In the genomic region with DNA sequence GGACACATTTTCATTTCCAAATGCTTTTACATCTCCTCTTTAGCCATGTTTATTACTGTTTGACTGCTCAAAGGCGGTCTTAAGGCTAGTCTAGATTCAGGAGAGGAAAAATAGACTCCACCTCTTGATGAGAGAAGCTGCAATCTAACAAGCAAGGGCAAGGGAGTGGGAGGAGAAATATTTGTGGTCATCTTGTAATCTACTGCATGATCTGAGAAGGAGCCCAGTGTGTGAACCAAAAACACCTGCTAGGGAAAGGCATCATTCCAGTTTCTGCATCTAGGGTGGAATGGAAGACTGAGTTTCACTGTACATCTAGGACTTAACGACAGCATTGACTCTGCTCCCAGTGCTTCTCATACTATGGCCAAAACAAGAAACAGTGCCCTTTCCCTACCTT, we compare ENCODE assay signal across 26 cellular contexts.
"Had no signal": no experiment of that assay in that cellular context is flagged by ENCODE, and none has a peak within 500 bp of the region (broad histone marks: within the 10 kb centered on the region; RNA-seq: fewer than 3 reads in every experiment).

No MANE protein-coding gene starts in this region.

- FAIRE-seq: endothelial cell of umbilical vein, kidney had no signal

- DNase-seq: activated B cell treated with CpG ODN at 0.5 μM for 24 hours; activated CD4-positive, alpha-beta T cell treated with anti-CD3 and anti-CD28 coated beads, Interleukin-2, amount 50 U/mL, for 1 hour; activated CD8-positive, alpha-beta T cell treated with anti-CD3 and anti-CD28 coated beads for 36 hours; activated naive CD8-positive, alpha-beta T cell treated with anti-CD3 and anti-CD28 coated beads, Interleukin-2, amount 50 U/mL, for 24 hours; activated T-cell treated with anti-CD3 and anti-CD28 coated beads, Interleukin-2, amount 50 U/mL, for 4 hours; body of pancreas; cerebellar nuclear complex; dorsolateral prefrontal cortex; effector memory CD4-positive, alpha-beta T cell; foreskin melanocyte; kidney; left colon; midbrain; natural killer cell; stimulated activated CD4-positive, alpha-beta T cell treated with anti-CD3 and anti-CD28 coated beads, Interleukin-15, amount 100 ng/mL, for 24 hours; stimulated activated naive CD4-positive, alpha-beta T cell; T-helper 2 cell had no signal

- H3K4me3 Mint-ChIP-seq: activated B cell treated with CpG ODN at 0.5 μM for 24 hours; activated CD8-positive, alpha-beta T cell treated with anti-CD3 and anti-CD28 coated beads for 36 hours; activated naive CD4-positive, alpha-beta T cell treated with anti-CD3 and anti-CD28 coated beads, Interleukin-2, amount 50 U/mL, for 24 hours; activated naive CD8-positive, alpha-beta T cell treated with anti-CD3 and anti-CD28 coated beads, Interleukin-2, amount 50 U/mL, for 24 hours; activated T-cell treated with anti-CD3 and anti-CD28 coated beads, Interleukin-2, amount 50 U/mL, for 4 hours; natural killer cell; neural progenitor cell had no signal

- H3K9me3 Mint-ChIP-seq: activated B cell treated with CpG ODN at 0.5 μM for 24 hours; activated CD8-positive, alpha-beta T cell treated with anti-CD3 and anti-CD28 coated beads for 36 hours; activated naive CD4-positive, alpha-beta T cell treated with anti-CD3 and anti-CD28 coated beads, Interleukin-2, amount 50 U/mL, for 24 hours; activated naive CD8-positive, alpha-beta T cell treated with anti-CD3 and anti-CD28 coated beads, Interleukin-2, amount 50 U/mL, for 24 hours; activated T-cell treated with anti-CD3 and anti-CD28 coated beads, Interleukin-2, amount 50 U/mL, for 4 hours; natural killer cell; neural progenitor cell had no signal

- H3K9me3 ChIP-seq: body of pancreas, right atrium auricular region, suprapubic skin, tibial nerve had no signal

- H3K27me3 Mint-ChIP-seq: activated B cell treated with CpG ODN at 0.5 μM for 24 hours; activated CD8-positive, alpha-beta T cell treated with anti-CD3 and anti-CD28 coated beads for 36 hours; activated naive CD4-positive, alpha-beta T cell treated with anti-CD3 and anti-CD28 coated beads, Interleukin-2, amount 50 U/mL, for 24 hours; activated naive CD8-positive, alpha-beta T cell treated with anti-CD3 and anti-CD28 coated beads, Interleukin-2, amount 50 U/mL, for 24 hours had no signal

- H3K4me1 Mint-ChIP-seq: activated B cell treated with CpG ODN at 0.5 μM for 24 hours; activated naive CD4-positive, alpha-beta T cell treated with anti-CD3 and anti-CD28 coated beads, Interleukin-2, amount 50 U/mL, for 24 hours; activated naive CD8-positive, alpha-beta T cell treated with anti-CD3 and anti-CD28 coated beads, Interleukin-2, amount 50 U/mL, for 24 hours; natural killer cell; neural progenitor cell had no signal

- H3K27ac ChIP-seq: body of pancreas, coronary artery, dorsolateral prefrontal cortex, hepatocyte, neural progenitor cell, right atrium auricular region, suprapubic skin, tibial nerve had no signal

- ATAC-seq: activated CD8-positive, alpha-beta T cell treated with anti-CD3 and anti-CD28 coated beads for 36 hours; activated naive CD8-positive, alpha-beta T cell treated with anti-CD3 and anti-CD28 coated beads, Interleukin-2, amount 50 U/mL, for 24 hours; activated T-cell treated with anti-CD3 and anti-CD28 coated beads, Interleukin-2, amount 50 U/mL, for 4 hours; body of pancreas; left colon; natural killer cell had no signal

- H3K27ac Mint-ChIP-seq: activated B cell treated with CpG ODN at 0.5 μM for 24 hours; activated CD8-positive, alpha-beta T cell treated with anti-CD3 and anti-CD28 coated beads for 36 hours; activated naive CD4-positive, alpha-beta T cell treated with anti-CD3 and anti-CD28 coated beads, Interleukin-2, amount 50 U/mL, for 24 hours; activated naive CD8-positive, alpha-beta T cell treated with anti-CD3 and anti-CD28 coated beads, Interleukin-2, amount 50 U/mL, for 24 hours; activated T-helper 2 cell treated with anti-CD3 and anti-CD28 coated beads, Interferon-gamma antibody, Interleukin-2, Interleukin-4, amounts not matched to agents 10 μg/mL and 5 μg/mL and 100 μg/mL, durations not matched to agents 14 hours and 24 hours and 36 hours; natural killer cell; neural progenitor cell had no signal

- H3K4me1 ChIP-seq: body of pancreas, neural progenitor cell, right atrium auricular region, suprapubic skin, tibial nerve had no signal

- H3K36me3 Mint-ChIP-seq: natural killer cell, neural progenitor cell had no signal

- H3K4me2 ChIP-seq: hepatocyte, neural progenitor cell had no signal

- H3K4me3 ChIP-seq: body of pancreas, coronary artery, dorsolateral prefrontal cortex, hepatocyte, neural progenitor cell, right atrium auricular region, suprapubic skin, tibial nerve had no signal
